In the genomic region with DNA sequence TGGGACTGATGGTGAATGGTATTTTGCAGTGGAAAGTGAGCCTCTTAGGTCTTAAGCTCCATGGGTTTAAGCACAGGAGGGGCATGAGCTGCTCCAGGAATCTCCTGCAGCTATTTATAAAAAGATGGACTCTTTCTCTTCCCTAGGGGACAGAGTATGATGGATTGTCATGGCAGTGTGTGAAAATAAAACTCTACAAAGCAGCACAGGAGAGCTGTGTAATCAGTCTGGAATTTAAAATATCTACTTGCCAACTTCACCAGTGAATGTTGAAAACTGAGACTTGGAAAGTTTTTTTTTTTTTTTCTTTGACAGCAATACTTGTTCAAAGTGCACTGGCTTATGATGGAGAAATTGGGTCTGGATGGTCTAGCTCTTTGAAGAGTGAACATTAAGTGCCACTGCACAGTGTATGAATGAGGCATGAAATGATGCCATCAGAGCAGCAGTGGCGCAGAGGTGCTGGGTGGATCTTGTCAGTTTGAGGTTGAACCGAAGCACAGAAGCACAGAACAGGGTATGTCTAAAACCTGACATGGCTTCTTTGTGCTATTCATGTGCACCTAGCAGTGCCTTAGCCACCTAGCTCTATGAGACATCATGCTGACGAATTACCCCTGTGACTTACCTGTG, we compare ENCODE assay signal across 12 cellular contexts.
DNase-seq lines count a peak whose midpoint lies in the region; ATAC-seq, FAIRE-seq and TF ChIP-seq lines count a peak whose summit lies in the region.
"Had no signal": no experiment of that assay in that cellular context is flagged by ENCODE, and none has a peak within 500 bp of the region (broad histone marks: within the 10 kb centered on the region; RNA-seq: fewer than 3 reads in every experiment).

No MANE protein-coding gene starts in this region.

- TF ChIP-seq CTCF in endodermal cell (conservative IDR thresholded peaks at IDR 0.05), result no peak
- TF ChIP-seq CTCF in mesothelial cell of epicardium (IDR thresholded peaks at IDR 0.05; ENCODE audit: unreplicated experiment), result no peak

- in situ Hi-C loops in ACHN (cut with HindIII; ENCODE audit: low pct_ligation_motif_present, low pct_unique_long_range_greater_than_20kb, low sequenced_read_pairs), result no loop called here

- TF ChIP-seq POLR2A in GM12892 (IDR thresholded peaks at IDR 0.05; ENCODE audit: low read depth, low read length), result no peak

- H3K36me3 Mint-ChIP-seq in endodermal cell (ENCODE audit: low read depth) (peaks cover 33% of the 10 kb centered on the region), mesothelial cell of epicardium (peaks cover 22% of the 10 kb centered on the region)
- H3K36me3 Mint-ChIP-seq in T-helper 2 cell treated with Interferon-gamma antibody and Interleukin-4, amounts not matched to agents 5 μg/mL and 100 μg/mL, for 36 hours (ENCODE audit: low read depth), result no peaks in the 10 kb centered on the region

- H3K4me1 Mint-ChIP-seq in endodermal cell, result peaks cover 38% of the 10 kb centered on the region
- peaks cover 38% of the 10 kb centered on the region for H3K4me1 Mint-ChIP-seq in mesothelial cell of epicardium
- no peaks in the 10 kb centered on the region for H3K4me1 Mint-ChIP-seq in T-helper 2 cell treated with Interferon-gamma antibody and Interleukin-4, amounts not matched to agents 5 μg/mL and 100 μg/mL, for 36 hours (ENCODE audit: low read depth)
- H3K4me1 Mint-ChIP-seq: immature natural killer cell had no signal

- H3K36me3 ChIP-seq in endodermal cell (ENCODE audit: control insufficient read depth, insufficient read depth, low read length), result peaks cover 30% of the 10 kb centered on the region

- H3K9me3 Mint-ChIP-seq in endodermal cell (peaks cover 36% of the 10 kb centered on the region), mesothelial cell of epicardium (peaks cover 30% of the 10 kb centered on the region)
- peaks cover 38% of the 10 kb centered on the region for H3K9me3 Mint-ChIP-seq in T-helper 2 cell treated with Interferon-gamma antibody and Interleukin-4, amounts not matched to agents 5 μg/mL and 100 μg/mL, for 36 hours

- H3K4me3 Mint-ChIP-seq in endodermal cell (no peak overlapping the region), mesothelial cell of epicardium (no peak overlapping the region)
- no peak overlapping the region for H3K4me3 Mint-ChIP-seq in T-helper 2 cell treated with Interferon-gamma antibody and Interleukin-4, amounts not matched to agents 5 μg/mL and 100 μg/mL, for 36 hours
- H3K4me3 Mint-ChIP-seq: immature natural killer cell had no signal

- H3K4me1 ChIP-seq in endodermal cell (ENCODE audit: control insufficient read depth, insufficient read depth, low read length), result peaks cover 24% of the 10 kb centered on the region

- H3K27me3 ChIP-seq in endodermal cell (ENCODE audit: control insufficient read depth, insufficient read depth, low read length, poor library complexity, severe bottlenecking), result no peaks in the 10 kb centered on the region

- WGBS in endodermal cell (ENCODE audit: insufficient coverage in 1 of 2, insufficient read length in 1 of 2), 2 experiments, result 87 to 96% methylated on average over 3 of the region's 3 CpGs

- no peak for FAIRE-seq in HTR-8/SVneo (lab: Jason Lieb, UNC)
- FAIRE-seq in GM12892 (lab: Jason Lieb, UNC), result no peak

- H3K27ac Mint-ChIP-seq in endodermal cell (no peak overlapping the region), mesothelial cell of epicardium (peak overlapping the region; percentile 82)
- no peak overlapping the region for H3K27ac Mint-ChIP-seq in T-helper 2 cell treated with Interferon-gamma antibody and Interleukin-4, amounts not matched to agents 5 μg/mL and 100 μg/mL, for 36 hours
- H3K27ac Mint-ChIP-seq: immature natural killer cell had no signal

- H3K9me3 ChIP-seq in endodermal cell (ENCODE audit: control insufficient read depth, low read length), result peaks cover 46% of the 10 kb centered on the region

- H3K27me3 Mint-ChIP-seq in endodermal cell (ENCODE audit: insufficient read depth) (no peaks in the 10 kb centered on the region), mesothelial cell of epicardium (ENCODE audit: low read depth) (no peaks in the 10 kb centered on the region)
- no peaks in the 10 kb centered on the region for H3K27me3 Mint-ChIP-seq in T-helper 2 cell treated with Interferon-gamma antibody and Interleukin-4, amounts not matched to agents 5 μg/mL and 100 μg/mL, for 36 hours (ENCODE audit: low read depth)

- DNase-seq in ACHN, result peak; percentile 68
- peak; percentile 75 for DNase-seq in HTR-8/SVneo (ENCODE audit: insufficient read length, low spot score)
- DNase-seq in endodermal cell, result no peak
- DNase-seq in mesothelial cell of epicardium (ENCODE audit: low spot score in 2 of 2, unreplicated experiment in 2 of 2), result no peak
- DNase-seq in GM12892 (ENCODE audit: insufficient read length), result no peak
- no peak for DNase-seq in T-helper 2 cell treated with Interferon-gamma antibody and Interleukin-4, amounts not matched to agents 5 μg/mL and 100 μg/mL, for 36 hours (ENCODE audit: low spot score)
- DNase-seq: activated T-cell treated with anti-CD3 and anti-CD28 coated beads, Interleukin-2, amount 50 U/mL, for 1 hour; immature natural killer cell; NCI-H1105 had no signal

- ATAC-seq in GM18873 (IDR thresholded peaks at IDR 0.05; ENCODE audit: low FRiP score, unreplicated experiment) (no peak), HG02885 (IDR thresholded peaks at IDR 0.05; ENCODE audit: poor library complexity, unreplicated experiment) (no peak)

- H3K27ac ChIP-seq in endodermal cell (ENCODE audit: low read depth, low read length), result peak overlapping the region; percentile 81
- H3K27ac ChIP-seq: C4-2B had no signal

- peak overlapping the region; percentile 43 for H3K4me3 ChIP-seq in endodermal cell (ENCODE audit: low read length)

- no peak overlapping the region for H3K9ac ChIP-seq in endodermal cell (ENCODE audit: extremely low read depth, low read length, poor library complexity, severe bottlenecking)

Comparison
In these comparisons a context has a peak if more than half of its experiments do, and no peak if none do; other contexts are left out.
1. DNase-seq: peak in ACHN (single experiment) and HTR-8/SVneo (single experiment); none in endodermal cell (single experiment), mesothelial cell of epicardium (0 of 2), GM12892 (single experiment) and T-helper 2 cell treated with Interferon-gamma antibody and Interleukin-4, amounts not matched to agents 5 μg/mL and 100 μg/mL, for 36 hours (single experiment).